8 cellular contexts compared by ENCODE assay signal in genomic region chr2:26243643-26244478, GRCh38. TPM values are rescaled to one million over a fixed set of nuclear protein-coding genes. Genes with fewer than 3 reads are reported as not detected.
DNase-seq lines count a peak whose midpoint lies in the region; ATAC-seq and TF ChIP-seq lines count a peak whose summit lies in the region.

No MANE protein-coding gene starts in this region.

- 0 to 1% (median 1%) methylated on average over 32 of the region's 32 CpGs for WGBS in heart left ventricle, 4 donors

- H3K4me1 ChIP-seq in heart left ventricle: peaks cover 0 to 74% (median 58%) of the 10 kb centered on the region in 12 donors

- H3K27me3 Mint-ChIP-seq in progenitor cell of endocrine pancreas: no peaks in the 10 kb centered on the region

- H3K9me3 ChIP-seq in heart left ventricle: no peaks in the 10 kb centered on the region

- intact Hi-C loops in heart left ventricle (cut with DNase I): loop anchor here in 6 of 10 donors (1.0 to 5.0 kb wide), 6 partner anchors 29 to 98 kb away; no protein-coding TSS in a partner anchor

- H3K4me1 Mint-ChIP-seq in progenitor cell of endocrine pancreas (ENCODE audit: low read depth): peaks cover 25% of the 10 kb centered on the region

- no peaks in the 10 kb centered on the region for H3K9me3 Mint-ChIP-seq in progenitor cell of endocrine pancreas (ENCODE audit: low read depth)

- H3K27ac ChIP-seq in heart left ventricle: peak overlapping the region; percentile 94 to 99 (median 98)

- peak overlapping the region; percentile 99 for H3K4me3 Mint-ChIP-seq in progenitor cell of endocrine pancreas (ENCODE audit: low read depth)

- H3K36me3 ChIP-seq in heart left ventricle: peaks cover 0 to 8% (median 0%) of the 10 kb centered on the region in 9 donors

- no peak for TF ChIP-seq CTCF in NB4 (IDR thresholded peaks at IDR 0.05; ENCODE audit: low read depth, low read length)
- TF ChIP-seq CTCF in heart left ventricle (IDR thresholded peaks at IDR 0.05): no peak
- TF ChIP-seq CTCF in progenitor cell of endocrine pancreas (IDR thresholded peaks at IDR 0.05; ENCODE audit: unreplicated experiment): no peak

- TF ChIP-seq POLR2A in NB4 (IDR thresholded peaks at IDR 0.05; ENCODE audit: extremely low read depth, insufficient read length) (no peak), heart left ventricle (IDR thresholded peaks at IDR 0.05) (no peak)

- H3K36me3 Mint-ChIP-seq in progenitor cell of endocrine pancreas (ENCODE audit: insufficient read depth): no peaks in the 10 kb centered on the region

- peak; percentile 25 for ATAC-seq in HG02610 (IDR thresholded peaks at IDR 0.05; ENCODE audit: unreplicated experiment)
- ATAC-seq in heart left ventricle: peak; percentile 3 to 63 (median 34)

- no peaks in the 10 kb centered on the region for H3K27me3 ChIP-seq in heart left ventricle

- peak; percentile 27 for DNase-seq in stimulated activated CD4-positive, alpha-beta T cell treated with anti-CD3 and anti-CD28 coated beads, Interleukin-4, amount 100 ng/mL, for 24 hours
- DNase-seq in stimulated activated CD4-positive, alpha-beta T cell treated with anti-CD3 and anti-CD28 coated beads, Interleukin-1b, Interleukin-23, amount 100 ng/mL, for 48 hours: no peak
- DNase-seq in NB4 (ENCODE audit: low read depth): peak; percentile 77
- DNase-seq in activated naive CD4-positive, alpha-beta T cell treated with anti-CD3 and anti-CD28 coated beads, Interleukin-2, amount 50 U/mL, for 16 hours: peak; percentile 16
- DNase-seq in heart left ventricle: no peak
- no peak for DNase-seq in progenitor cell of endocrine pancreas (ENCODE audit: low spot score, unreplicated experiment)
- no peak for DNase-seq in NCI-H187 treated with DMSO at 0.1 percent for 48 hours (lab: John Stamatoyannopoulos, UW)

- H3K4me3 ChIP-seq in NB4 (ENCODE audit: low read depth, low read length) (peak overlapping the region; percentile 84), heart left ventricle (peak overlapping the region; percentile 59 to 97 (median 86))

- H3K27ac Mint-ChIP-seq in progenitor cell of endocrine pancreas: peak overlapping the region; percentile 100

RNA-seq across cellular contexts. Expression of gene HADHA, which starts 0.6 kb away (rescaled TPM):
- total RNA-seq in heart left ventricle: 100 to 1,000 TPM; 285 to 786 (median 407) TPM
- 100 to 1,000 TPM; 202 to 235 TPM for polyA plus RNA-seq in heart left ventricle
- total RNA-seq in progenitor cell of endocrine pancreas: 111 and 114 TPM in 2 replicates

RNA-seq across cellular contexts. Expression of gene HADHB, which starts 0.9 kb away (rescaled TPM):
- 1,000 to 10,000 TPM in 4 of 9 donors, 100 to 1,000 TPM in 5; 684 to 1,915 (median 836) TPM for total RNA-seq in heart left ventricle
- polyA plus RNA-seq in heart left ventricle: 100 to 1,000 TPM; 526 TPM
- total RNA-seq in progenitor cell of endocrine pancreas: 62.0 and 71.1 TPM in 2 replicates

Comparison
In these comparisons a context has a peak if more than half of its experiments do, and no peak if none do; other contexts are left out.
1. DNase-seq: peak in stimulated activated CD4-positive, alpha-beta T cell treated with anti-CD3 and anti-CD28 coated beads, Interleukin-4, amount 100 ng/mL, for 24 hours (single experiment), NB4 (single experiment) and activated naive CD4-positive, alpha-beta T cell treated with anti-CD3 and anti-CD28 coated beads, Interleukin-2, amount 50 U/mL, for 16 hours (single experiment); none in stimulated activated CD4-positive, alpha-beta T cell treated with anti-CD3 and anti-CD28 coated beads, Interleukin-1b, Interleukin-23, amount 100 ng/mL, for 48 hours (single experiment), heart left ventricle (0 of 5), progenitor cell of endocrine pancreas (single experiment) and NCI-H187 treated with DMSO at 0.1 percent for 48 hours (single experiment).